Comparison of ENCODE assay signal across 9 cellular contexts in the genomic region with DNA sequence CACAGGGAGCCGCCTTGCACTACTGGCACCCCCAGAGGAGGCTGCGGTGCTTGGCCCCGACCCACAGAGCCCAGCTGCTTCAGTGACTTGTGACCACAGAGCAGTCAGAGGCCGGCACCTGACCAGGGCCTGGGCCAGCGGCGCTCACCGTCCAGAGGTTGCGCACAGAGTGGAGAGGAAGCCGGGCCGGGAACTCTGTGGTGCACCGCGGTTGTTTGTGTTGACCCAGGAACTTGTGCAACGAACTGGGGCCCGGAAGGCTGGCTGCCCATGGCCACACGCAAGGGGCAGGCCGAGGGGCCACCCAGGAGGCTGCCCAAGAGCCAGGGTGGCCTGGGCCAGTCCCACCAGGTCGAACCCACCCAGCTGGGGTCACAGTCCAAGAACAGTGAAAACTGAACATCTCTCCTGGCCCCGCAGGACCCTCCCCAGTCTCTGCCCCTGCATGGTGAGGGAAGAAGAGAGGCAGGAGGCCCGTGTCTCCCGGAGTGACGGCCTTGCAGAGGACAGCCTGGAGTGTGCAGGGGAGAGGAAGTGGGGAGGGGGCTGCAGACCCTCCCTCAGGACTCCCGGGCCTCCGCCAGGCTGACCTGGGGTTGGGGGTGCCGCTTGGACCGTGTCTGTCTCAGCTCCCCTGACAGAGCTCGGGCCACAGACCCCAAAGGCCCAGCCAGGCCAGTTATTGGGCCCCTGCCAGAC. TPM values are rescaled to one million over a fixed set of nuclear protein-coding genes. Genes with fewer than 3 reads are reported as not detected.
DNase-seq lines count a peak whose midpoint lies in the region; ATAC-seq and TF ChIP-seq lines count a peak whose summit lies in the region.
"Had no signal": no experiment of that assay in that cellular context is flagged by ENCODE, and none has a peak within 500 bp of the region (broad histone marks: within the 10 kb centered on the region; RNA-seq: fewer than 3 reads in every experiment).

No MANE protein-coding gene starts in this region.

- H3K9me3 ChIP-seq in sigmoid colon: no peaks in the 10 kb centered on the region

- peak overlapping the region in 1 of 4 donors; percentile 28 for H3K27ac ChIP-seq in sigmoid colon

- intact Hi-C loops in sigmoid colon (cut with DNase I): no loop called here

- no peak overlapping the region for H3K27ac Mint-ChIP-seq in WTC11

- CTCF ChIA-PET in WTC11 (lab: Charles Lee): interaction anchor here (1.6 kb wide), 1 partner anchor 135 kb away, joined by 3 read pairs; no protein-coding TSS in a partner anchor

- peaks cover 0 to 21% (median 13%) of the 10 kb centered on the region in 4 donors for H3K4me1 ChIP-seq in sigmoid colon

- H3K4me3 ChIP-seq in sigmoid colon: no peak overlapping the region

- H3K27me3 Mint-ChIP-seq in WTC11 (ENCODE audit: low read depth): no peaks in the 10 kb centered on the region

- no peaks in the 10 kb centered on the region for H3K36me3 Mint-ChIP-seq in WTC11

- H3K4me3 Mint-ChIP-seq in WTC11: no peak overlapping the region

- 60 to 77% methylated on average over 26 of the region's 26 CpGs for WGBS in sigmoid colon, 2 donors

- peaks cover 4% of the 10 kb centered on the region; the same call in 1 of the 2 replicates for H3K4me1 Mint-ChIP-seq in WTC11

- no peaks in the 10 kb centered on the region for H3K9me3 Mint-ChIP-seq in WTC11

- H3K27me3 ChIP-seq in sigmoid colon: no peaks in the 10 kb centered on the region

- no peaks in the 10 kb centered on the region for H3K36me3 ChIP-seq in sigmoid colon

- ATAC-seq in WTC11 (no peak), GM21528 (IDR thresholded peaks at IDR 0.05; ENCODE audit: low FRiP score, unreplicated experiment) (no peak)

- POLR2A ChIA-PET in WTC11 (lab: Charles Lee): no interaction called here

- DNase-seq in H4 (ENCODE audit: low spot score) (peak; percentile 61), WTC11 (ENCODE audit: low spot score) (no peak), hypothalamus (lab: John Stamatoyannopoulos, UW) (peak in 27 of 51 donors; percentile 9 to 60 (median 36)), sigmoid colon (peak; percentile 86), cortex of kidney (lab: John Stamatoyannopoulos, UW) (no peak), COLO668 (lab: John Stamatoyannopoulos, UW; ENCODE audit: unreplicated experiment) (no peak)
- no peak for DNase-seq in activated T-cell treated with anti-CD3 and anti-CD28 coated beads, Interleukin-2, amount 50 U/mL, for 48 hours
- DNase-seq: NCI-H1092 treated with DMSO at 0.1 percent for 48 hours had no signal

- TF ChIP-seq CTCF in WTC11 (IDR thresholded peaks at IDR 0.05) (no peak), sigmoid colon (IDR thresholded peaks at IDR 0.05) (no peak)

- TF ChIP-seq POLR2A in sigmoid colon (IDR thresholded peaks at IDR 0.05): no peak

- TF ChIP-seq EP300 in sigmoid colon (IDR thresholded peaks at IDR 0.05): no peak

TF ChIP-seq in WTC11, 78 proteins besides CTCF, POLR2A, EP300 and RAD21:
- TF ChIP-seq ESRRA (CRISPR knock-in tag; IDR thresholded peaks at IDR 0.05; ENCODE audit: borderline replicate concordance) (no peak), ZNF219 (CRISPR knock-in tag; IDR thresholded peaks at IDR 0.05; ENCODE audit: borderline replicate concordance) (no peak), ZNF671 (CRISPR knock-in tag; IDR thresholded peaks at IDR 0.05) (no peak), GABPB1 (CRISPR knock-in tag; IDR thresholded peaks at IDR 0.05) (peak; percentile 66)

RNA-seq across cellular contexts. Expression of gene EGFL7, which starts 42.8 kb away (rescaled TPM):
- 60.2 and 76.5 TPM in 2 replicates for total RNA-seq in H4 (2014; rRNA removed; shearing (Covaris generic))
- total RNA-seq in WTC11 (2021): 54.6 to 64.9 TPM (median 62.8 TPM) in 3 replicates
- total RNA-seq in sigmoid colon: 10 to 100 TPM; 31.0 to 75.6 (median 46.0) TPM
- polyA plus RNA-seq in sigmoid colon: 10 to 100 TPM in 2 of 3 donors, 1 to 10 TPM in 1; 6.0 to 43.5 (median 27.6) TPM

Comparison
In these comparisons a context has a peak if more than half of its experiments do, and no peak if none do; other contexts are left out.
1. DNase-seq: peak in H4 (single experiment), hypothalamus (27 of 51) and sigmoid colon (single experiment); none in WTC11 (single experiment), activated T-cell treated with anti-CD3 and anti-CD28 coated beads, Interleukin-2, amount 50 U/mL, for 48 hours (0 of 2), cortex of kidney (single experiment) and COLO668 (single experiment).